ENCODE assay signal across 1 cellular context in the genomic region with DNA sequence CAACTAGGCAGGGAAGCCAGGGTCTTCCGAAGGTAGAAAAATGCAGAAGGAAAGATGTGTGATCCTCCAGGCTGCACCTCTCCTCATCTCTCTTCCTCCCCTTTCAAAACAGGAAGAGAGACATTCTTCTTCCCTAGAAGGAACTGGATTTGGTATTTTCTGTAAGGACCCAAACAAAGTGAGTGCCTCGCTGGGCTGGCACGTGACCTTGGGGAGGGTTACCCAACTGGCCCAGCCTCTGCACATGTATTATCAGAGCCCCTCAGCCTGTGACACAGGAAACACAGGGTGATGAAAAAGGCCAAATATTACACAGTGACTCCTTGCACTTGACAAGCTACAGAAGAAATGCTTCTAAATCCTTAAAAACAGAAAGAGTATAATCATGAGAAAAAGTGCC.
TF ChIP-seq lines count a peak whose summit lies in the region.

No MANE protein-coding gene starts in this region.

TF ChIP-seq in GM23338, 12 proteins besides CTCF, POLR2A, EP300 and RAD21 (continued from another document):
- TF ChIP-seq, protein P1, sequence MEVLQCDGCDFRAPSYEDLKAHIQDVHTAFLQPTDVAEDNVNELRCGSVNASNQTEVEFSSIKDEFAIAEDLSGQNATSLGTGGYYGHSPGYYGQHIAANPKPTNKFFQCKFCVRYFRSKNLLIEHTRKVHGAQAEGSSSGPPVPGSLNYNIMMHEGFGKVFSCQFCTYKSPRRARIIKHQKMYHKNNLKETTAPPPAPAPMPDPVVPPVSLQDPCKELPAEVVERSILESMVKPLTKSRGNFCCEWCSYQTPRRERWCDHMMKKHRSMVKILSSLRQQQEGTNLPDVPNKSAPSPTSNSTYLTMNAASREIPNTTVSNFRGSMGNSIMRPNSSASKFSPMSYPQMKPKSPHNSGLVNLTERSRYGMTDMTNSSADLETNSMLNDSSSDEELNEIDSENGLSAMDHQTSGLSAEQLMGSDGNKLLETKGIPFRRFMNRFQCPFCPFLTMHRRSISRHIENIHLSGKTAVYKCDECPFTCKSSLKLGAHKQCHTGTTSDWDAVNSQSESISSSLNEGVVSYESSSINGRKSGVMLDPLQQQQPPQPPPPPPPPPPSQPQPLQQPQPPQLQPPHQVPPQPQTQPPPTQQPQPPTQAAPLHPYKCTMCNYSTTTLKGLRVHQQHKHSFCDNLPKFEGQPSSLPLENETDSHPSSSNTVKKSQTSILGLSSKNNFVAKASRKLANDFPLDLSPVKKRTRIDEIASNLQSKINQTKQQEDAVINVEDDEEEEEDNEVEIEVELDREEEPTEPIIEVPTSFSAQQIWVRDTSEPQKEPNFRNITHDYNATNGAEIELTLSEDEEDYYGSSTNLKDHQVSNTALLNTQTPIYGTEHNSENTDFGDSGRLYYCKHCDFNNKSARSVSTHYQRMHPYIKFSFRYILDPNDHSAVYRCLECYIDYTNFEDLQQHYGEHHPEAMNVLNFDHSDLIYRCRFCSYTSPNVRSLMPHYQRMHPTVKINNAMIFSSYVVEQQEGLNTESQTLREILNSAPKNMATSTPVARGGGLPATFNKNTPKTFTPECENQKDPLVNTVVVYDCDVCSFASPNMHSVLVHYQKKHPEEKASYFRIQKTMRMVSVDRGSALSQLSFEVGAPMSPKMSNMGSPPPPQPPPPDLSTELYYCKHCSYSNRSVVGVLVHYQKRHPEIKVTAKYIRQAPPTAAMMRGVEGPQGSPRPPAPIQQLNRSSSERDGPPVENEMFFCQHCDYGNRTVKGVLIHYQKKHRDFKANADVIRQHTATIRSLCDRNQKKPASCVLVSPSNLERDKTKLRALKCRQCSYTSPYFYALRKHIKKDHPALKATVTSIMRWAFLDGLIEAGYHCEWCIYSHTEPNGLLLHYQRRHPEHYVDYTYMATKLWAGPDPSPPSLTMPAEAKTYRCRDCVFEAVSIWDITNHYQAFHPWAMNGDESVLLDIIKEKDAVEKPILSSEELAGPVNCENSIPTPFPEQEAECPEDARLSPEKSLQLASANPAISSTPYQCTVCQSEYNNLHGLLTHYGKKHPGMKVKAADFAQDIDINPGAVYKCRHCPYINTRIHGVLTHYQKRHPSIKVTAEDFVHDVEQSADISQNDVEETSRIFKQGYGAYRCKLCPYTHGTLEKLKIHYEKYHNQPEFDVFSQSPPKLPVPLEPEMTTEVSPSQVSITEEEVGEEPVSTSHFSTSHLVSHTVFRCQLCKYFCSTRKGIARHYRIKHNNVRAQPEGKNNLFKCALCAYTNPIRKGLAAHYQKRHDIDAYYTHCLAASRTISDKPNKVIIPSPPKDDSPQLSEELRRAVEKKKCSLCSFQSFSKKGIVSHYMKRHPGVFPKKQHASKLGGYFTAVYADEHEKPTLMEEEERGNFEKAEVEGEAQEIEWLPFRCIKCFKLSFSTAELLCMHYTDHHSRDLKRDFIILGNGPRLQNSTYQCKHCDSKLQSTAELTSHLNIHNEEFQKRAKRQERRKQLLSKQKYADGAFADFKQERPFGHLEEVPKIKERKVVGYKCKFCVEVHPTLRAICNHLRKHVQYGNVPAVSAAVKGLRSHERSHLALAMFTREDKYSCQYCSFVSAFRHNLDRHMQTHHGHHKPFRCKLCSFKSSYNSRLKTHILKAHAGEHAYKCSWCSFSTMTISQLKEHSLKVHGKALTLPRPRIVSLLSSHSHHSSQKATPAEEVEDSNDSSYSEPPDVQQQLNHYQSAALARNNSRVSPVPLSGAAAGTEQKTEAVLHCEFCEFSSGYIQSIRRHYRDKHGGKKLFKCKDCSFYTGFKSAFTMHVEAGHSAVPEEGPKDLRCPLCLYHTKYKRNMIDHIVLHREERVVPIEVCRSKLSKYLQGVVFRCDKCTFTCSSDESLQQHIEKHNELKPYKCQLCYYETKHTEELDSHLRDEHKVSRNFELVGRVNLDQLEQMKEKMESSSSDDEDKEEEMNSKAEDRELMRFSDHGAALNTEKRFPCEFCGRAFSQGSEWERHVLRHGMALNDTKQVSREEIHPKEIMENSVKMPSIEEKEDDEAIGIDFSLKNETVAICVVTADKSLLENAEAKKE (CRISPR knock-in tag; IDR thresholded peaks at IDR 0.05), result no peak
- no peak for TF ChIP-seq JUNB (IDR thresholded peaks at IDR 0.05; ENCODE audit: unreplicated experiment)
- TF ChIP-seq, protein P2, sequence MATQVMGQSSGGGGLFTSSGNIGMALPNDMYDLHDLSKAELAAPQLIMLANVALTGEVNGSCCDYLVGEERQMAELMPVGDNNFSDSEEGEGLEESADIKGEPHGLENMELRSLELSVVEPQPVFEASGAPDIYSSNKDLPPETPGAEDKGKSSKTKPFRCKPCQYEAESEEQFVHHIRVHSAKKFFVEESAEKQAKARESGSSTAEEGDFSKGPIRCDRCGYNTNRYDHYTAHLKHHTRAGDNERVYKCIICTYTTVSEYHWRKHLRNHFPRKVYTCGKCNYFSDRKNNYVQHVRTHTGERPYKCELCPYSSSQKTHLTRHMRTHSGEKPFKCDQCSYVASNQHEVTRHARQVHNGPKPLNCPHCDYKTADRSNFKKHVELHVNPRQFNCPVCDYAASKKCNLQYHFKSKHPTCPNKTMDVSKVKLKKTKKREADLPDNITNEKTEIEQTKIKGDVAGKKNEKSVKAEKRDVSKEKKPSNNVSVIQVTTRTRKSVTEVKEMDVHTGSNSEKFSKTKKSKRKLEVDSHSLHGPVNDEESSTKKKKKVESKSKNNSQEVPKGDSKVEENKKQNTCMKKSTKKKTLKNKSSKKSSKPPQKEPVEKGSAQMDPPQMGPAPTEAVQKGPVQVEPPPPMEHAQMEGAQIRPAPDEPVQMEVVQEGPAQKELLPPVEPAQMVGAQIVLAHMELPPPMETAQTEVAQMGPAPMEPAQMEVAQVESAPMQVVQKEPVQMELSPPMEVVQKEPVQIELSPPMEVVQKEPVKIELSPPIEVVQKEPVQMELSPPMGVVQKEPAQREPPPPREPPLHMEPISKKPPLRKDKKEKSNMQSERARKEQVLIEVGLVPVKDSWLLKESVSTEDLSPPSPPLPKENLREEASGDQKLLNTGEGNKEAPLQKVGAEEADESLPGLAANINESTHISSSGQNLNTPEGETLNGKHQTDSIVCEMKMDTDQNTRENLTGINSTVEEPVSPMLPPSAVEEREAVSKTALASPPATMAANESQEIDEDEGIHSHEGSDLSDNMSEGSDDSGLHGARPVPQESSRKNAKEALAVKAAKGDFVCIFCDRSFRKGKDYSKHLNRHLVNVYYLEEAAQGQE (IDR thresholded peaks at IDR 0.05; ENCODE audit: unreplicated experiment), result no peak
- TF ChIP-seq CREB1 (CRISPR knock-in tag; IDR thresholded peaks at IDR 0.05; ENCODE audit: low read depth), result no peak
- TF ChIP-seq EZH2 (IDR thresholded peaks at IDR 0.05; ENCODE audit: low read depth, unreplicated experiment), result no peak
- no peak for TF ChIP-seq EZH2phosphoT487 (IDR thresholded peaks at IDR 0.05; ENCODE audit: unreplicated experiment)
- no peak for TF ChIP-seq NANOG (IDR thresholded peaks at IDR 0.05; ENCODE audit: borderline replicate concordance)
